In genomic region chr15:42053010-42053409, GRCh38 we compare ENCODE assay signal across 30 cellular contexts. TPM values are rescaled to one million over a fixed set of nuclear protein-coding genes. Genes with fewer than 3 reads are reported as not detected.
DNase-seq lines count a peak whose midpoint lies in the region; ATAC-seq and TF ChIP-seq lines count a peak whose summit lies in the region.
"Had no signal": no experiment of that assay in that cellular context is flagged by ENCODE, and none has a peak within 500 bp of the region (broad histone marks: within the 10 kb centered on the region; RNA-seq: fewer than 3 reads in every experiment).

No MANE protein-coding gene starts in this region.

- H3K4me1 ChIP-seq in mammary epithelial cell (ENCODE audit: insufficient read depth, low read length) (peaks cover 13% of the 10 kb centered on the region), endodermal cell (ENCODE audit: control insufficient read depth, insufficient read depth, low read length) (peaks cover 18% of the 10 kb centered on the region)

- H3K27ac ChIP-seq in mammary epithelial cell (ENCODE audit: insufficient read depth, low read depth, low read length), result no peak overlapping the region
- no peak overlapping the region for H3K27ac ChIP-seq in endodermal cell (ENCODE audit: low read depth, low read length)
- H3K27ac ChIP-seq: C4-2B, GM23248 had no signal

- TF ChIP-seq CTCF in MCF 10A (IDR thresholded peaks at IDR 0.05; ENCODE audit: unreplicated experiment), result no peak
- TF ChIP-seq CTCF in mammary epithelial cell (conservative IDR thresholded peaks at IDR 0.05 in 1 of 2, IDR thresholded peaks at IDR 0.05 in 1 of 2; ENCODE audit: extremely low read depth in 1 of 2, insufficient read depth in 1 of 2, low read depth in 1 of 2, low read length in 2 of 2), result no peak
- TF ChIP-seq CTCF in endodermal cell (conservative IDR thresholded peaks at IDR 0.05), result no peak
- no peak for TF ChIP-seq CTCF in osteocyte (IDR thresholded peaks at IDR 0.05)

- H3K27ac Mint-ChIP-seq in MCF 10A (ENCODE audit: low read depth, unreplicated experiment) (peak overlapping the region; percentile 53), endodermal cell (no peak overlapping the region), osteocyte (ENCODE audit: unreplicated experiment) (no peak overlapping the region)
- H3K27ac Mint-ChIP-seq: CD8-positive, alpha-beta memory T cell had no signal

- ATAC-seq in HG02571 (IDR thresholded peaks at IDR 0.05; ENCODE audit: unreplicated experiment), result no peak
- ATAC-seq: PC-3 had no signal

- in situ Hi-C loops in mammary epithelial cell (cut with MboI; ENCODE audit: low sequenced_read_pairs in 2 of 2), result no loop called here

- H3K36me3 ChIP-seq in mammary epithelial cell (ENCODE audit: insufficient read depth, low read length), result no peaks in the 10 kb centered on the region
- H3K36me3 ChIP-seq in endodermal cell (ENCODE audit: control insufficient read depth, insufficient read depth, low read length), result no peaks in the 10 kb centered on the region

- DNase-seq in MCF 10A (ENCODE audit: unreplicated experiment), result no peak
- no peak for DNase-seq in mammary epithelial cell
- DNase-seq in endodermal cell, result peak; percentile 24
- DNase-seq in osteocyte (ENCODE audit: extremely low spot score, unreplicated experiment), result peak; percentile 81
- DNase-seq in ureter (ENCODE audit: low spot score), result peak; percentile 23
- DNase-seq in globus pallidus (ENCODE audit: low spot score), result no peak
- DNase-seq in activated CD4-positive, alpha-beta T cell treated with anti-CD3 and anti-CD28 coated beads, Interleukin-2, amount 50 U/mL, for 48 hours, result no peak
- DNase-seq: AML-193; Calu3; CD8-positive, alpha-beta memory T cell; DMS153; GM23248; HCEC 1CT; KBM-7; NCI-H1105; NCI-H146; NCI-H2081; NCI-H2171; NCI-H345; NCI-H524 treated with DMSO at 0.1 percent for 48 hours; NCI-H82; PC-3; Right ventricle myocardium superior had no signal

- H3K9ac ChIP-seq in mammary epithelial cell (ENCODE audit: insufficient read depth, low read length) (no peak overlapping the region), endodermal cell (ENCODE audit: extremely low read depth, low read length, poor library complexity, severe bottlenecking) (no peak overlapping the region)
- H3K9ac ChIP-seq: GM23248 had no signal

- intact Hi-C loops in MCF 10A (cut with micrococcal nuclease) (no loop called here), mammary epithelial cell (cut with micrococcal nuclease) (no loop called here)

- H3K4me3 ChIP-seq in mammary epithelial cell (replicated peaks in 1 of 3; ENCODE audit: insufficient read depth in 1 of 3, low read depth in 2 of 3, low read length in 3 of 3) (no peak overlapping the region), endodermal cell (ENCODE audit: low read length) (no peak overlapping the region)
- H3K4me3 ChIP-seq: GM23248 had no signal

- H3K27me3 ChIP-seq in mammary epithelial cell (ENCODE audit: insufficient read depth, low read length) (no peaks in the 10 kb centered on the region), endodermal cell (ENCODE audit: control insufficient read depth, insufficient read depth, low read length, poor library complexity, severe bottlenecking) (no peaks in the 10 kb centered on the region)

- H3K9me3 Mint-ChIP-seq in MCF 10A (ENCODE audit: unreplicated experiment), result no peaks in the 10 kb centered on the region
- H3K9me3 Mint-ChIP-seq in endodermal cell, result no peaks in the 10 kb centered on the region
- no peaks in the 10 kb centered on the region for H3K9me3 Mint-ChIP-seq in osteocyte (ENCODE audit: unreplicated experiment)
- H3K9me3 Mint-ChIP-seq: CD8-positive, alpha-beta memory T cell had no signal

- H4K20me1 ChIP-seq in mammary epithelial cell (ENCODE audit: insufficient read depth, low read length), result no peaks in the 10 kb centered on the region

- CTCF ChIA-PET in MCF 10A (lab: Yijun Ruan, JAX) (interaction anchor here (0.6 to 5.0 kb wide), 4 partner anchors 32 to 378 kb away, joined by 3 to 56 read pairs (median 10); partner anchors contain the start of gene PLA2G4E), mammary epithelial cell (lab: Charles Lee; ENCODE audit: low non-redundant PET) (no interaction called here)

- no peak overlapping the region for H2AFZ ChIP-seq in mammary epithelial cell (ENCODE audit: low read depth, low read length)
- H2AFZ ChIP-seq: GM23248 had no signal

- H3K4me1 Mint-ChIP-seq in MCF 10A (ENCODE audit: insufficient read depth, unreplicated experiment), result peaks cover 9% of the 10 kb centered on the region
- peaks cover 26% of the 10 kb centered on the region for H3K4me1 Mint-ChIP-seq in endodermal cell
- H3K4me1 Mint-ChIP-seq in osteocyte (ENCODE audit: unreplicated experiment), result peaks cover 19% of the 10 kb centered on the region

- H3K36me3 Mint-ChIP-seq in MCF 10A (ENCODE audit: insufficient read depth, unreplicated experiment) (peaks cover 4% of the 10 kb centered on the region), endodermal cell (ENCODE audit: low read depth) (no peaks in the 10 kb centered on the region), osteocyte (ENCODE audit: unreplicated experiment) (no peaks in the 10 kb centered on the region)
- H3K36me3 Mint-ChIP-seq: CD8-positive, alpha-beta memory T cell had no signal

- POLR2A ChIA-PET in MCF 10A (lab: Yijun Ruan, JAX), result interaction anchor here (0.8 to 1.8 kb wide), 3 partner anchors 11 to 637 kb away, joined by 3 to 4 read pairs (median 4); no protein-coding TSS in a partner anchor

- H3K4me3 Mint-ChIP-seq in MCF 10A (ENCODE audit: unreplicated experiment) (no peak overlapping the region), endodermal cell (no peak overlapping the region), osteocyte (ENCODE audit: unreplicated experiment) (no peak overlapping the region)
- H3K4me3 Mint-ChIP-seq: CD8-positive, alpha-beta memory T cell had no signal

- 53% methylated on average over 4 of the region's 4 CpGs for WGBS in mammary epithelial cell (ENCODE audit: low coverage, missing lambda C conversion rate)
- WGBS in endodermal cell (ENCODE audit: insufficient coverage in 1 of 2, insufficient read length in 1 of 2), 2 experiments, result 88 to 100% methylated on average over 1 to 4 of the region's 4 CpGs

- no peaks in the 10 kb centered on the region for H3K79me2 ChIP-seq in mammary epithelial cell (ENCODE audit: insufficient read depth, low read length)

- H3K9me3 ChIP-seq in mammary epithelial cell (replicated peaks; ENCODE audit: insufficient read depth, low read length), result no peaks in the 10 kb centered on the region
- no peaks in the 10 kb centered on the region for H3K9me3 ChIP-seq in endodermal cell (ENCODE audit: control insufficient read depth, low read length)

- dilution Hi-C loops in mammary epithelial cell (cut with HindIII; ENCODE audit: low sequenced_read_pairs), result loop anchor here (5.0 to 10.0 kb wide), 2 partner anchors 46 to 62 kb away; no protein-coding TSS in a partner anchor

- no TSS peak for BruUV-seq in MCF 10A (replicated peaks; lab: Mats Ljungman, UMichigan)
- no TSS peak for BruUV-seq in mammary epithelial cell (replicated peaks; lab: Mats Ljungman, UMichigan)

- H3K27me3 Mint-ChIP-seq in MCF 10A (ENCODE audit: insufficient read depth, unreplicated experiment), result no peaks in the 10 kb centered on the region
- H3K27me3 Mint-ChIP-seq in endodermal cell (ENCODE audit: insufficient read depth), result peaks cover 15% of the 10 kb centered on the region
- H3K27me3 Mint-ChIP-seq in osteocyte (ENCODE audit: unreplicated experiment), result peaks cover 50% of the 10 kb centered on the region

- H3K4me2 ChIP-seq in mammary epithelial cell (ENCODE audit: insufficient read depth, low read depth, low read length), result no peak overlapping the region

RNA-seq across cellular contexts. Expression of gene PLA2G4E, which starts 32.2 kb away (rescaled TPM):
- total RNA-seq in MCF 10A (2022) (0.07 and 0.12 TPM in 2 replicates), mammary epithelial cell (under 1 TPM in 1 of 2 donors, not detected in 1; 0.45 TPM), endodermal cell (not detected), osteocyte (not detected in 2 replicates), ureter (0.34 TPM)
- polyA plus RNA-seq in mammary epithelial cell, result 0.07 TPM
- polyA minus RNA-seq in mammary epithelial cell, result not detected
- polyA plus RNA-seq in endodermal cell (2013, experiment 1 of 2), result not detected
- polyA plus RNA-seq in endodermal cell (2013, experiment 2 of 2), result not detected
- total RNA-seq: A172; CD8-positive, alpha-beta memory T cell; G401; GM23248; HT1080; PC-3; Right ventricle myocardium superior; RPMI7951 had no signal
- polyA plus RNA-seq: AG04450; CD8-positive, alpha-beta memory T cell; GM23248 had no signal

RNA-seq across cellular contexts. Expression of gene PLA2G4D, which starts 41.4 kb away (rescaled TPM):
- total RNA-seq in MCF 10A (2022) (not detected in 2 replicates), mammary epithelial cell (under 1 TPM; under 0.01 to 0.19 TPM), endodermal cell (not detected), osteocyte (not detected in 2 replicates), ureter (0.13 TPM)
- 0.07 TPM for polyA plus RNA-seq in mammary epithelial cell
- 1.4 TPM for polyA minus RNA-seq in mammary epithelial cell
- polyA plus RNA-seq in endodermal cell (2013, experiment 1 of 2), result not detected
- not detected for polyA plus RNA-seq in endodermal cell (2013, experiment 2 of 2)
- total RNA-seq: A172; Calu3; CD8-positive, alpha-beta memory T cell; GM23248; HT1080; Right ventricle myocardium superior; RPMI7951 had no signal
- polyA plus RNA-seq: AG04450; CD8-positive, alpha-beta memory T cell; GM23248 had no signal

Comparison
In these comparisons a context has a peak if more than half of its experiments do, and no peak if none do; other contexts are left out.
1. DNase-seq: peak in endodermal cell (single experiment), osteocyte (single experiment) and ureter (single experiment); none in MCF 10A (single experiment), mammary epithelial cell (single experiment), globus pallidus (single experiment) and activated CD4-positive, alpha-beta T cell treated with anti-CD3 and anti-CD28 coated beads, Interleukin-2, amount 50 U/mL, for 48 hours (0 of 2).